In genomic region chr17:15350777-15351486, GRCh38 we compare ENCODE assay signal across 1 cellular context.
TF ChIP-seq lines count a peak whose summit lies in the region.

No MANE protein-coding gene starts in this region.

TF ChIP-seq in WTC11, 78 proteins besides CTCF, POLR2A, EP300 and RAD21 (continued from another document):
- TF ChIP-seq, protein P1, sequence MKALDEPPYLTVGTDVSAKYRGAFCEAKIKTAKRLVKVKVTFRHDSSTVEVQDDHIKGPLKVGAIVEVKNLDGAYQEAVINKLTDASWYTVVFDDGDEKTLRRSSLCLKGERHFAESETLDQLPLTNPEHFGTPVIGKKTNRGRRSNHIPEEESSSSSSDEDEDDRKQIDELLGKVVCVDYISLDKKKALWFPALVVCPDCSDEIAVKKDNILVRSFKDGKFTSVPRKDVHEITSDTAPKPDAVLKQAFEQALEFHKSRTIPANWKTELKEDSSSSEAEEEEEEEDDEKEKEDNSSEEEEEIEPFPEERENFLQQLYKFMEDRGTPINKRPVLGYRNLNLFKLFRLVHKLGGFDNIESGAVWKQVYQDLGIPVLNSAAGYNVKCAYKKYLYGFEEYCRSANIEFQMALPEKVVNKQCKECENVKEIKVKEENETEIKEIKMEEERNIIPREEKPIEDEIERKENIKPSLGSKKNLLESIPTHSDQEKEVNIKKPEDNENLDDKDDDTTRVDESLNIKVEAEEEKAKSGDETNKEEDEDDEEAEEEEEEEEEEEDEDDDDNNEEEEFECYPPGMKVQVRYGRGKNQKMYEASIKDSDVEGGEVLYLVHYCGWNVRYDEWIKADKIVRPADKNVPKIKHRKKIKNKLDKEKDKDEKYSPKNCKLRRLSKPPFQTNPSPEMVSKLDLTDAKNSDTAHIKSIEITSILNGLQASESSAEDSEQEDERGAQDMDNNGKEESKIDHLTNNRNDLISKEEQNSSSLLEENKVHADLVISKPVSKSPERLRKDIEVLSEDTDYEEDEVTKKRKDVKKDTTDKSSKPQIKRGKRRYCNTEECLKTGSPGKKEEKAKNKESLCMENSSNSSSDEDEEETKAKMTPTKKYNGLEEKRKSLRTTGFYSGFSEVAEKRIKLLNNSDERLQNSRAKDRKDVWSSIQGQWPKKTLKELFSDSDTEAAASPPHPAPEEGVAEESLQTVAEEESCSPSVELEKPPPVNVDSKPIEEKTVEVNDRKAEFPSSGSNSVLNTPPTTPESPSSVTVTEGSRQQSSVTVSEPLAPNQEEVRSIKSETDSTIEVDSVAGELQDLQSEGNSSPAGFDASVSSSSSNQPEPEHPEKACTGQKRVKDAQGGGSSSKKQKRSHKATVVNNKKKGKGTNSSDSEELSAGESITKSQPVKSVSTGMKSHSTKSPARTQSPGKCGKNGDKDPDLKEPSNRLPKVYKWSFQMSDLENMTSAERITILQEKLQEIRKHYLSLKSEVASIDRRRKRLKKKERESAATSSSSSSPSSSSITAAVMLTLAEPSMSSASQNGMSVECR (CRISPR knock-in tag; IDR thresholded peaks at IDR 0.05; ENCODE audit: borderline replicate concordance): no peak
- TF ChIP-seq ZBTB43 (CRISPR knock-in tag; IDR thresholded peaks at IDR 0.05): no peak
- TF ChIP-seq, protein P2, sequence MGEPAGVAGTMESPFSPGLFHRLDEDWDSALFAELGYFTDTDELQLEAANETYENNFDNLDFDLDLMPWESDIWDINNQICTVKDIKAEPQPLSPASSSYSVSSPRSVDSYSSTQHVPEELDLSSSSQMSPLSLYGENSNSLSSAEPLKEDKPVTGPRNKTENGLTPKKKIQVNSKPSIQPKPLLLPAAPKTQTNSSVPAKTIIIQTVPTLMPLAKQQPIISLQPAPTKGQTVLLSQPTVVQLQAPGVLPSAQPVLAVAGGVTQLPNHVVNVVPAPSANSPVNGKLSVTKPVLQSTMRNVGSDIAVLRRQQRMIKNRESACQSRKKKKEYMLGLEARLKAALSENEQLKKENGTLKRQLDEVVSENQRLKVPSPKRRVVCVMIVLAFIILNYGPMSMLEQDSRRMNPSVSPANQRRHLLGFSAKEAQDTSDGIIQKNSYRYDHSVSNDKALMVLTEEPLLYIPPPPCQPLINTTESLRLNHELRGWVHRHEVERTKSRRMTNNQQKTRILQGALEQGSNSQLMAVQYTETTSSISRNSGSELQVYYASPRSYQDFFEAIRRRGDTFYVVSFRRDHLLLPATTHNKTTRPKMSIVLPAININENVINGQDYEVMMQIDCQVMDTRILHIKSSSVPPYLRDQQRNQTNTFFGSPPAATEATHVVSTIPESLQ (CRISPR knock-in tag; IDR thresholded peaks at IDR 0.05): no peak
- TF ChIP-seq, protein P3, sequence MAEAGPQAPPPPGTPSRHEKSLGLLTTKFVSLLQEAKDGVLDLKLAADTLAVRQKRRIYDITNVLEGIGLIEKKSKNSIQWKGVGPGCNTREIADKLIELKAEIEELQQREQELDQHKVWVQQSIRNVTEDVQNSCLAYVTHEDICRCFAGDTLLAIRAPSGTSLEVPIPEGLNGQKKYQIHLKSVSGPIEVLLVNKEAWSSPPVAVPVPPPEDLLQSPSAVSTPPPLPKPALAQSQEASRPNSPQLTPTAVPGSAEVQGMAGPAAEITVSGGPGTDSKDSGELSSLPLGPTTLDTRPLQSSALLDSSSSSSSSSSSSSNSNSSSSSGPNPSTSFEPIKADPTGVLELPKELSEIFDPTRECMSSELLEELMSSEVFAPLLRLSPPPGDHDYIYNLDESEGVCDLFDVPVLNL (CRISPR knock-in tag; IDR thresholded peaks at IDR 0.05; ENCODE audit: borderline replicate concordance, low read depth): no peak
- no peak for TF ChIP-seq RELA (CRISPR knock-in tag; IDR thresholded peaks at IDR 0.05; ENCODE audit: borderline replicate concordance)
- TF ChIP-seq, protein P4, sequence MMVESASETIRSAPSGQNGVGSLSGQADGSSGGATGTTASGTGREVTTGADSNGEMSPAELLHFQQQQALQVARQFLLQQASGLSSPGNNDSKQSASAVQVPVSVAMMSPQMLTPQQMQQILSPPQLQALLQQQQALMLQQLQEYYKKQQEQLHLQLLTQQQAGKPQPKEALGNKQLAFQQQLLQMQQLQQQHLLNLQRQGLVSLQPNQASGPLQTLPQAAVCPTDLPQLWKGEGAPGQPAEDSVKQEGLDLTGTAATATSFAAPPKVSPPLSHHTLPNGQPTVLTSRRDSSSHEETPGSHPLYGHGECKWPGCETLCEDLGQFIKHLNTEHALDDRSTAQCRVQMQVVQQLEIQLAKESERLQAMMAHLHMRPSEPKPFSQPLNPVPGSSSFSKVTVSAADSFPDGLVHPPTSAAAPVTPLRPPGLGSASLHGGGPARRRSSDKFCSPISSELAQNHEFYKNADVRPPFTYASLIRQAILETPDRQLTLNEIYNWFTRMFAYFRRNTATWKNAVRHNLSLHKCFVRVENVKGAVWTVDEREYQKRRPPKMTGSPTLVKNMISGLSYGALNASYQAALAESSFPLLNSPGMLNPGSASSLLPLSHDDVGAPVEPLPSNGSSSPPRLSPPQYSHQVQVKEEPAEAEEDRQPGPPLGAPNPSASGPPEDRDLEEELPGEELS (CRISPR knock-in tag; IDR thresholded peaks at IDR 0.05): no peak
- no peak for TF ChIP-seq AR (CRISPR knock-in tag; IDR thresholded peaks at IDR 0.05)
